17 cellular contexts compared by ENCODE assay signal in genomic region chr10:62619409-62619730, GRCh38.
DNase-seq lines count a peak whose midpoint lies in the region; ATAC-seq and TF ChIP-seq lines count a peak whose summit lies in the region.
"Had no signal": no experiment of that assay in that cellular context is flagged by ENCODE, and none has a peak within 500 bp of the region (broad histone marks: within the 10 kb centered on the region; RNA-seq: fewer than 3 reads in every experiment).

No MANE protein-coding gene starts in this region.

- H3K27ac ChIP-seq in mesenchymal stem cell (ENCODE audit: low read length, poor library complexity, severe bottlenecking), result no peak overlapping the region
- H3K27ac ChIP-seq: ascending aorta, ovary, SJCRH30, thoracic aorta had no signal

- no peak overlapping the region for H3K9ac ChIP-seq in mesenchymal stem cell (ENCODE audit: low read length)

- H3K4me1 ChIP-seq in mesenchymal stem cell (ENCODE audit: control insufficient read depth, insufficient read depth, low read depth, low read length), result peaks cover 7% of the 10 kb centered on the region
- H3K4me1 ChIP-seq: ascending aorta, SJCRH30 had no signal

- H4K91ac ChIP-seq in mesenchymal stem cell (ENCODE audit: low read length), result no peak overlapping the region

- H3K36me3 ChIP-seq in mesenchymal stem cell (ENCODE audit: control insufficient read depth in 1 of 2, insufficient read depth in 2 of 2, low read depth in 1 of 2, low read length in 2 of 2), result no peaks in the 10 kb centered on the region
- H3K36me3 ChIP-seq: ascending aorta, ovary, SJCRH30, thoracic aorta had no signal

- H2BK12ac ChIP-seq in mesenchymal stem cell (ENCODE audit: low read length in 2 of 2), result no peak overlapping the region

- no peak overlapping the region for H3K4me3 ChIP-seq in astrocyte of the cerebellum (ENCODE audit: low read depth, low read length)
- H3K4me3 ChIP-seq in mesenchymal stem cell (ENCODE audit: insufficient read depth in 1 of 2, low read depth in 1 of 2, low read length in 2 of 2), result no peak overlapping the region
- H3K4me3 ChIP-seq: ascending aorta, ovary, SJCRH30, thoracic aorta had no signal

- H2AK5ac ChIP-seq in mesenchymal stem cell (ENCODE audit: low read length, severe bottlenecking), result no peak overlapping the region

- no peak for TF ChIP-seq CTCF in astrocyte of the cerebellum (IDR thresholded peaks at IDR 0.05; ENCODE audit: low read depth, low read length, missing control alignments)

- H2AFZ ChIP-seq in mesenchymal stem cell (ENCODE audit: low read depth, low read length), result no peak overlapping the region

- no peak overlapping the region for H4K8ac ChIP-seq in mesenchymal stem cell (ENCODE audit: low read length)

- H3K79me1 ChIP-seq in mesenchymal stem cell (replicated peaks; ENCODE audit: low read length, poor library complexity, severe bottlenecking), result no peaks in the 10 kb centered on the region

- no peak overlapping the region for H3K14ac ChIP-seq in mesenchymal stem cell (ENCODE audit: low read length in 2 of 2)

- in situ Hi-C loops in astrocyte of the cerebellum (cut with HindIII; ENCODE audit: low sequenced_read_pairs), result no loop called here

- peak; percentile 21 for DNase-seq in GM03348 (ENCODE audit: low spot score)
- DNase-seq in Kasumi-1 (lab: John Stamatoyannopoulos, UW), result peak; percentile 35 to 49
- peak; percentile 26 for DNase-seq in astrocyte of the cerebellum (ENCODE audit: low read depth)
- peak; percentile 48 for DNase-seq in pons (ENCODE audit: low spot score)
- no peak for DNase-seq in stimulated activated CD4-positive, alpha-beta T cell treated with anti-CD3 and anti-CD28 coated beads, Interleukin-4, amount 100 ng/mL, for 24 hours
- no peak for DNase-seq in mesenchymal stem cell
- DNase-seq in mucosa of gallbladder (ENCODE audit: low spot score), result no peak
- DNase-seq: activated CD4-positive, alpha-beta T cell treated with anti-CD3 and anti-CD28 coated beads for 36 hours; activated naive CD4-positive, alpha-beta T cell treated with anti-CD3 and anti-CD28 coated beads for 36 hours; GF-D8; NCI-H1694; ovary; stimulated activated CD4-positive, alpha-beta T cell treated with anti-CD3 and anti-CD28 coated beads, Interleukin-2, amount 100 ng/mL, for 48 hours had no signal

- H2BK120ac ChIP-seq in mesenchymal stem cell (ENCODE audit: low read depth, low read length), result no peak overlapping the region

- H2BK5ac ChIP-seq in mesenchymal stem cell (ENCODE audit: low read depth, low read length, poor library complexity, severe bottlenecking), result no peak overlapping the region

- no peak overlapping the region for H3K4ac ChIP-seq in mesenchymal stem cell (ENCODE audit: low read depth in 1 of 2, low read length in 2 of 2)

- H3K18ac ChIP-seq in mesenchymal stem cell (ENCODE audit: low read depth in 1 of 2, low read length in 2 of 2), result no peak overlapping the region

- H3K4me2 ChIP-seq in mesenchymal stem cell (ENCODE audit: low read length, poor library complexity, severe bottlenecking), result no peak overlapping the region

- no peaks in the 10 kb centered on the region for H3K27me3 ChIP-seq in mesenchymal stem cell (ENCODE audit: control insufficient read depth in 1 of 2, insufficient read depth in 1 of 2, low read length in 2 of 2)
- H3K27me3 ChIP-seq: ascending aorta, ovary, SJCRH30 had no signal

- H2BK15ac ChIP-seq in mesenchymal stem cell (ENCODE audit: low read depth, poor library complexity, severe bottlenecking), result no peak overlapping the region

- no peak overlapping the region for H3K23ac ChIP-seq in mesenchymal stem cell (ENCODE audit: low read length in 2 of 2)

- no peak for ATAC-seq in HG02885 (IDR thresholded peaks at IDR 0.05; ENCODE audit: poor library complexity, unreplicated experiment)
- ATAC-seq: activated CD4-positive, alpha-beta T cell treated with anti-CD3 and anti-CD28 coated beads for 36 hours had no signal

- H3K9me3 ChIP-seq in mesenchymal stem cell (ENCODE audit: control insufficient read depth, low read length), result no peaks in the 10 kb centered on the region
- H3K9me3 ChIP-seq: ascending aorta, ovary, SJCRH30, thoracic aorta had no signal

- WGBS in mesenchymal stem cell, result 95% methylated on average over 2 of the region's 2 CpGs

Comparison
In these comparisons a context has a peak if more than half of its experiments do, and no peak if none do; other contexts are left out.
1. DNase-seq: peak in GM03348 (single experiment), Kasumi-1 (2 of 2), astrocyte of the cerebellum (single experiment) and pons (single experiment); none in stimulated activated CD4-positive, alpha-beta T cell treated with anti-CD3 and anti-CD28 coated beads, Interleukin-4, amount 100 ng/mL, for 24 hours (single experiment), mesenchymal stem cell (single experiment) and mucosa of gallbladder (single experiment).